Comparison of ENCODE assay signal across 22 cellular contexts in genomic region chr7:151586531-151587270, GRCh38.
"Had no signal": no experiment of that assay in that cellular context is flagged by ENCODE, and none has a peak within 500 bp of the region (broad histone marks: within the 10 kb centered on the region; RNA-seq: fewer than 3 reads in every experiment).

No MANE protein-coding gene starts in this region.

- H3K27ac ChIP-seq: foreskin keratinocyte, pancreas, right lobe of liver, skin epidermis, tibial nerve had no signal

- H3K9me3 ChIP-seq: pancreas, right lobe of liver, tibial nerve had no signal

- FAIRE-seq: endometrium, kidney, pancreas had no signal

- H3K36me3 ChIP-seq: pancreas had no signal

- H3K27ac Mint-ChIP-seq: activated B cell treated with CpG ODN at 0.5 μM for 24 hours; activated naive CD8-positive, alpha-beta T cell treated with anti-CD3 and anti-CD28 coated beads, Interleukin-2, amount 10 ng/mL, durations not matched to agents 7 days and 5 days; nephron had no signal

- H3K4me1 Mint-ChIP-seq: activated naive CD8-positive, alpha-beta T cell treated with anti-CD3 and anti-CD28 coated beads, Interleukin-2, amount 10 ng/mL, durations not matched to agents 7 days and 5 days; nephron; stimulated activated naive CD8-positive, alpha-beta T cell treated with anti-CD3 and anti-CD28 coated beads, Interleukin-15, amount 100 ng/mL, for 72 hours had no signal

- H3K27me3 ChIP-seq: foreskin keratinocyte, pancreas, right lobe of liver, tibial nerve had no signal

- H3K27me3 Mint-ChIP-seq: activated B cell treated with CpG ODN at 0.5 μM for 24 hours; activated naive CD8-positive, alpha-beta T cell treated with anti-CD3 and anti-CD28 coated beads, Interleukin-2, amount 10 ng/mL, durations not matched to agents 7 days and 5 days; stimulated activated naive CD8-positive, alpha-beta T cell treated with anti-CD3 and anti-CD28 coated beads, Interleukin-15, amount 100 ng/mL, for 72 hours had no signal

- DNase-seq: activated B cell treated with CpG ODN at 0.5 μM for 24 hours; activated CD4-positive, alpha-beta T cell treated with anti-CD3 and anti-CD28 coated beads for 4 hours; activated CD4-positive, alpha-beta T cell treated with anti-CD3 and anti-CD28 coated beads, Interleukin-2, amount 50 U/mL, for 48 hours; activated CD8-positive, alpha-beta memory T cell treated with anti-CD3 and anti-CD28 coated beads, Interleukin-2, amount 50 U/mL, for 48 hours; activated naive CD4-positive, alpha-beta T cell treated with Interleukin-2 at 50 U/mL for 16 hours; activated naive CD8-positive, alpha-beta T cell treated with anti-CD3 and anti-CD28 coated beads, Interleukin-2, amount 10 ng/mL, durations not matched to agents 7 days and 5 days; activated T-cell treated with anti-CD3 and anti-CD28 coated beads, Interleukin-2, amount 50 U/mL, for 4 hours; amniotic stem cell; effector CD4-positive, alpha-beta T cell; foreskin keratinocyte; kidney; mesenchymal stem cell; pancreas; right lobe of liver; stimulated activated CD4-positive, alpha-beta T cell treated with anti-CD3 and anti-CD28 coated beads, Interleukin-1b, Interleukin-23, amount 100 ng/mL, for 48 hours; stimulated activated naive CD8-positive, alpha-beta T cell treated with anti-CD3 and anti-CD28 coated beads, Interleukin-15, amount 100 ng/mL, for 72 hours; T1000 had no signal

- H3K9me3 Mint-ChIP-seq: activated B cell treated with CpG ODN at 0.5 μM for 24 hours; activated naive CD8-positive, alpha-beta T cell treated with anti-CD3 and anti-CD28 coated beads, Interleukin-2, amount 10 ng/mL, durations not matched to agents 7 days and 5 days; activated T-cell treated with anti-CD3 and anti-CD28 coated beads, Interleukin-2, amount 50 U/mL, for 4 hours; nephron; stimulated activated naive CD8-positive, alpha-beta T cell treated with anti-CD3 and anti-CD28 coated beads, Interleukin-15, amount 100 ng/mL, for 72 hours had no signal

- ATAC-seq: activated T-cell treated with anti-CD3 and anti-CD28 coated beads, Interleukin-2, amount 50 U/mL, for 4 hours; left lobe of liver; pancreas; stimulated activated naive CD8-positive, alpha-beta T cell treated with anti-CD3 and anti-CD28 coated beads, Interleukin-15, amount 100 ng/mL, for 72 hours had no signal

- H3K4me3 Mint-ChIP-seq: activated B cell treated with CpG ODN at 0.5 μM for 24 hours; activated naive CD8-positive, alpha-beta T cell treated with anti-CD3 and anti-CD28 coated beads, Interleukin-2, amount 10 ng/mL, durations not matched to agents 7 days and 5 days; activated T-cell treated with anti-CD3 and anti-CD28 coated beads, Interleukin-2, amount 50 U/mL, for 4 hours; nephron; stimulated activated naive CD8-positive, alpha-beta T cell treated with anti-CD3 and anti-CD28 coated beads, Interleukin-15, amount 100 ng/mL, for 72 hours had no signal

- H3K4me3 ChIP-seq: pancreas, right lobe of liver, tibial nerve had no signal

- H3K4me1 ChIP-seq: pancreas, right lobe of liver, tibial nerve had no signal
